In genomic region chr7:102432476-102433318, GRCh38 we compare ENCODE assay signal across 8 cellular contexts.
DNase-seq lines count a peak whose midpoint lies in the region; ATAC-seq lines count a peak whose summit lies in the region.

No MANE protein-coding gene starts in this region.

- H3K9ac ChIP-seq in BLaER1 treated with 17β-estradiol and CSF1 and Interleukin-3, amounts not matched to agents 10 nM and 100 nM: peak overlapping the region; percentile 87 to 98 (median 93)
- H3K9ac ChIP-seq in adipocyte (ENCODE audit: low read length): peak overlapping the region; percentile 75
- peak overlapping the region; percentile 59; the same call in 1 of the 2 replicates for H3K9ac ChIP-seq in iPS-20b (ENCODE audit: low read depth, low read length)

- H3K4me1 ChIP-seq in BLaER1 treated with 17β-estradiol and CSF1 and Interleukin-3, amounts not matched to agents 10 nM and 100 nM: peaks cover 69 to 91% (median 88%) of the 10 kb centered on the region in 10 experiments
- H3K4me1 ChIP-seq in adipocyte (ENCODE audit: control insufficient read depth, insufficient read depth, low read length): peaks cover 6% of the 10 kb centered on the region
- H3K4me1 ChIP-seq in iPS-20b (ENCODE audit: insufficient read depth, low read length): no peaks in the 10 kb centered on the region; the same call in 1 of the 2 replicates

- H3K27ac Mint-ChIP-seq in stimulated activated memory B cell treated with anti-CD40 and anti-IgM and Interleukin-4, amounts not matched to agents 10 μg/mL and 1 μg/mL and 100 μg/mL, for 72 hours: peak overlapping the region; percentile 100

- H3K9me3 Mint-ChIP-seq in stimulated activated memory B cell treated with anti-CD40 and anti-IgM and Interleukin-4, amounts not matched to agents 10 μg/mL and 1 μg/mL and 100 μg/mL, for 72 hours: no peaks in the 10 kb centered on the region

- no peaks in the 10 kb centered on the region for H3K27me3 Mint-ChIP-seq in stimulated activated memory B cell treated with anti-CD40 and anti-IgM and Interleukin-4, amounts not matched to agents 10 μg/mL and 1 μg/mL and 100 μg/mL, for 72 hours

- H3K27ac ChIP-seq in BLaER1 treated with 17β-estradiol and CSF1 and Interleukin-3, amounts not matched to agents 10 nM and 100 nM: peak overlapping the region; percentile 68 to 99 (median 95)
- no peak overlapping the region for H3K27ac ChIP-seq in iPS-20b (ENCODE audit: low read length)

- peaks cover 0 to 26% (median 6%) of the 10 kb centered on the region in 11 experiments; a peak in 10 of 22 replicates for H4K20me1 ChIP-seq in BLaER1 treated with 17β-estradiol and CSF1 and Interleukin-3, amounts not matched to agents 10 nM and 100 nM

- H3K36me3 Mint-ChIP-seq in stimulated activated memory B cell treated with anti-CD40 and anti-IgM and Interleukin-4, amounts not matched to agents 10 μg/mL and 1 μg/mL and 100 μg/mL, for 72 hours: peaks cover 39% of the 10 kb centered on the region

- H3K4me3 Mint-ChIP-seq in stimulated activated memory B cell treated with anti-CD40 and anti-IgM and Interleukin-4, amounts not matched to agents 10 μg/mL and 1 μg/mL and 100 μg/mL, for 72 hours: peak overlapping the region; percentile 78

- H3K4me3 ChIP-seq in BLaER1 treated with 17β-estradiol and CSF1 and Interleukin-3, amounts not matched to agents 10 nM and 100 nM: peak overlapping the region; percentile 74 to 98 (median 94)
- H3K4me3 ChIP-seq in adipocyte (ENCODE audit: low read length): peak overlapping the region; percentile 82
- peak overlapping the region; percentile 87; the same call in 1 of the 2 replicates for H3K4me3 ChIP-seq in iPS-20b (ENCODE audit: low read length)

- no peaks in the 10 kb centered on the region for H3K27me3 ChIP-seq in BLaER1 treated with 17β-estradiol and CSF1 and Interleukin-3, amounts not matched to agents 10 nM and 100 nM
- H3K27me3 ChIP-seq in adipocyte (replicated peaks; ENCODE audit: control insufficient read depth, insufficient read depth, low read length): no peaks in the 10 kb centered on the region
- H3K27me3 ChIP-seq in iPS-20b (ENCODE audit: insufficient read depth, low read length): no peaks in the 10 kb centered on the region

- no peaks in the 10 kb centered on the region for H3K9me3 ChIP-seq in BLaER1 treated with 17β-estradiol and CSF1 and Interleukin-3, amounts not matched to agents 10 nM and 100 nM (replicated peaks in 1 of 11)
- H3K9me3 ChIP-seq in adipocyte (ENCODE audit: control insufficient read depth, low read length) (no peaks in the 10 kb centered on the region), iPS-20b (ENCODE audit: insufficient read depth, low read depth, low read length) (no peaks in the 10 kb centered on the region)

- H3K4me2 ChIP-seq in BLaER1 treated with 17β-estradiol and CSF1 and Interleukin-3, amounts not matched to agents 10 nM and 100 nM: peak overlapping the region; percentile 94 to 99 (median 98)

- H3K36me3 ChIP-seq in BLaER1 treated with 17β-estradiol and CSF1 and Interleukin-3, amounts not matched to agents 10 nM and 100 nM: peaks cover 12 to 26% (median 20%) of the 10 kb centered on the region in 11 experiments
- H3K36me3 ChIP-seq in adipocyte (ENCODE audit: control insufficient read depth, insufficient read depth, low read length, severe bottlenecking) (no peaks in the 10 kb centered on the region), iPS-20b (ENCODE audit: insufficient read depth, low read depth, low read length) (0 out of 2 replicates have a peak, but pooled peaks cover under 1% of the 10 kb centered on the region)

- ATAC-seq in GM19395 (IDR thresholded peaks at IDR 0.05; ENCODE audit: unreplicated experiment) (peak; percentile 27), HG03521 (IDR thresholded peaks at IDR 0.05; ENCODE audit: unreplicated experiment) (peak; percentile 33)
- ATAC-seq in stimulated activated memory B cell treated with anti-CD40 and anti-IgM and Interleukin-4, amounts not matched to agents 10 μg/mL and 1 μg/mL and 100 μg/mL, for 72 hours: peak; percentile 75

- H3K4me1 Mint-ChIP-seq in stimulated activated memory B cell treated with anti-CD40 and anti-IgM and Interleukin-4, amounts not matched to agents 10 μg/mL and 1 μg/mL and 100 μg/mL, for 72 hours: peaks cover 66% of the 10 kb centered on the region

- DNase-seq in adipocyte (ENCODE audit: low read depth) (peak; percentile 12), midbrain (lab: John Stamatoyannopoulos, UW) (no peak), GM19240 (ENCODE audit: insufficient read length, low spot score) (no peak)
